In the genomic region with DNA sequence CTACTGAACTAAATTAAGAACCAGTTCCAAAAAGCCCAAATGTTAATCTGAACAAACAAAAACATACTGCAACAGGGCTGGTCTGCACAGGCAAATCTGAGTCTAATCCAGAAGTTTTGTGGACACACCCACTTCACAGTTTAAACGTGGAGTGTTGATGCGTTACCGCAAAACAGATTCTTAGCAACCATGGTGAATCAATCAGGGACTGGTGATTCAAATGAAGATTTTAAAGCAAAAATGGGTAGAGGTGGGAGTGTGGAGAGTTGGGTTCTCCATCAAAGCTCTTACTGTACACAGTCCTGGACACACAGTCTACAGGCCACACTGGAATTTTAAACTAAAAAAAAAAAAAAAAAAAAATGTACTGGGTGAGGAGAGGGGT, we compare ENCODE assay signal across 8 cellular contexts. TPM values are rescaled to one million over a fixed set of nuclear protein-coding genes. Genes with fewer than 3 reads are reported as not detected.
A peak's percentile ranks its signal among the peaks of the same experiment; 100 is the strongest.
DNase-seq lines count a peak whose midpoint lies in the region; ATAC-seq and TF ChIP-seq lines count a peak whose summit lies in the region.

No MANE protein-coding gene starts in this region.

- H3K27ac Mint-ChIP-seq in osteocyte (ENCODE audit: unreplicated experiment): peak overlapping the region; percentile 95

- no peaks in the 10 kb centered on the region for H3K27me3 Mint-ChIP-seq in osteocyte (ENCODE audit: unreplicated experiment)

- H3K9me3 Mint-ChIP-seq in osteocyte (ENCODE audit: unreplicated experiment): no peaks in the 10 kb centered on the region

- WGBS in ectodermal cell, 2 experiments: 75 to 81% methylated on average over 3 of the region's 3 CpGs

- peaks cover 76% of the 10 kb centered on the region for H3K4me1 Mint-ChIP-seq in osteocyte (ENCODE audit: unreplicated experiment)

- H3K4me3 Mint-ChIP-seq in osteocyte (ENCODE audit: unreplicated experiment): peak overlapping the region; percentile 90

- peak overlapping the region; percentile 99 for H3K27ac ChIP-seq in RWPE1
- H3K27ac ChIP-seq in ectodermal cell (ENCODE audit: insufficient read depth, low read depth, low read length, poor library complexity, severe bottlenecking): peak overlapping the region; percentile 74

- ATAC-seq in GM18868 (IDR thresholded peaks at IDR 0.05; ENCODE audit: unreplicated experiment): no peak

- H3K4me1 ChIP-seq in ectodermal cell (ENCODE audit: control insufficient read depth, insufficient read depth, low read length): peaks cover 44% of the 10 kb centered on the region

- DNase-seq in GM04504 (ENCODE audit: low read depth) (peak; percentile 61), RWPE1 (ENCODE audit: low spot score) (peak; percentile 70), osteocyte (ENCODE audit: extremely low spot score, unreplicated experiment) (peak; percentile 77), iPS-NIHi7 (ENCODE audit: extremely low spot score) (no peak), hypothalamus (lab: John Stamatoyannopoulos, UW) (no peak), mucosa of gallbladder (ENCODE audit: low spot score) (no peak)

- peaks cover 56% of the 10 kb centered on the region for H3K36me3 Mint-ChIP-seq in osteocyte (ENCODE audit: unreplicated experiment)

- no peaks in the 10 kb centered on the region for H3K9me3 ChIP-seq in ectodermal cell (ENCODE audit: control insufficient read depth, low read length)

- POLR2A ChIA-PET in RWPE1 (lab: Yijun Ruan, JAX; ENCODE audit: low non-redundant PET): no interaction called here

- no peak for TF ChIP-seq CTCF in RWPE1 (conservative IDR thresholded peaks at IDR 0.05; ENCODE audit: low read depth)
- TF ChIP-seq CTCF in osteocyte (IDR thresholded peaks at IDR 0.05): no peak

- peaks cover 61% of the 10 kb centered on the region for H3K27me3 ChIP-seq in ectodermal cell (ENCODE audit: control insufficient read depth, insufficient read depth, low read length, poor library complexity, severe bottlenecking)

- H3K36me3 ChIP-seq in ectodermal cell (ENCODE audit: control insufficient read depth, insufficient read depth, low read length): no peaks in the 10 kb centered on the region

- CTCF ChIA-PET in RWPE1 (lab: Yijun Ruan, JAX): no interaction called here

- no peak overlapping the region for H3K4me3 ChIP-seq in ectodermal cell (ENCODE audit: insufficient read depth, low read depth, low read length)

RNA-seq across cellular contexts. Expression of gene ANXA2, which starts 5.2 kb away (rescaled TPM):
- polyA plus RNA-seq in ectodermal cell (2013, experiment 1 of 4): 200 TPM
- 165 TPM for polyA plus RNA-seq in ectodermal cell (2013, experiment 2 of 4)
- 152 TPM for polyA plus RNA-seq in ectodermal cell (2013, experiment 3 of 4)
- polyA plus RNA-seq in ectodermal cell (2013, experiment 4 of 4): 175 TPM
- total RNA-seq in osteocyte (2,961 and 3,149 TPM in 2 replicates), mucosa of gallbladder (733 TPM)

Comparison
In these comparisons a context has a peak if more than half of its experiments do, and no peak if none do; other contexts are left out.
1. DNase-seq: peak in GM04504 (single experiment), RWPE1 (single experiment) and osteocyte (single experiment); none in iPS-NIHi7 (single experiment), hypothalamus (0 of 51) and mucosa of gallbladder (single experiment).